ENCODE assay signal across 1 cellular context in genomic region chr1:248873993-248874671, GRCh38.
TF ChIP-seq lines count a peak whose summit lies in the region.

No MANE protein-coding gene starts in this region.

TF ChIP-seq in K562, 482 proteins besides CTCF, POLR2A, EP300 and RAD21 (continued from another document and continues in another):
- TF ChIP-seq MLLT1 (IDR thresholded peaks at IDR 0.05), result peak; percentile 27 to 67; a peak in 2 of 4 replicates
- 0 out of 2 replicates have a peak, but pooled peaks have one; percentile 4 for TF ChIP-seq ZFP1 (CRISPR knock-in tag; IDR thresholded peaks at IDR 0.05)
- TF ChIP-seq FOXA1 (IDR thresholded peaks at IDR 0.05; ENCODE audit: borderline replicate concordance), result no peak
- no peak for TF ChIP-seq KLF16 (IDR thresholded peaks at IDR 0.05)
- TF ChIP-seq THRAP3 (IDR thresholded peaks at IDR 0.05; ENCODE audit: borderline replicate concordance), result peak; percentile 80; the same call in 1 of the 2 replicates
- TF ChIP-seq E4F1 (CRISPR knock-in tag; IDR thresholded peaks at IDR 0.05; ENCODE audit: borderline replicate concordance), result no peak
- TF ChIP-seq ZNF282 (CRISPR knock-in tag; IDR thresholded peaks at IDR 0.05), result no peak
- 0 out of 2 replicates have a peak, but pooled peaks have one; percentile 31 for TF ChIP-seq HEY1 (CRISPR knock-in tag; IDR thresholded peaks at IDR 0.05; ENCODE audit: borderline replicate concordance)
- no peak for TF ChIP-seq ZNF277 (CRISPR knock-in tag; IDR thresholded peaks at IDR 0.05; ENCODE audit: borderline replicate concordance)
- TF ChIP-seq NEUROD1 (IDR thresholded peaks at IDR 0.05; ENCODE audit: borderline replicate concordance, low read depth, low read length, partially characterized antibody), result no peak
- no peak for TF ChIP-seq CBX2 (IDR thresholded peaks at IDR 0.05; ENCODE audit: insufficient read depth, low read length, poor library complexity, severe bottlenecking)
- TF ChIP-seq ARID3A (IDR thresholded peaks at IDR 0.05; ENCODE audit: borderline replicate concordance, low read depth, low read length), result peak; percentile 69; the same call in 1 of the 2 replicates
- TF ChIP-seq GATA2 (CRISPR knock-in tag; IDR thresholded peaks at IDR 0.05), result no peak
- peak; percentile 70; the same call in 1 of the 2 replicates for TF ChIP-seq GABPB1 (CRISPR knock-in tag; IDR thresholded peaks at IDR 0.05)
- no peak for TF ChIP-seq SMARCA5 (IDR thresholded peaks at IDR 0.05)
- no peak for TF ChIP-seq ZNF217 (CRISPR knock-in tag; IDR thresholded peaks at IDR 0.05)
- 0 out of 2 replicates have a peak, but pooled peaks have one; percentile 32 for TF ChIP-seq DPF2 (IDR thresholded peaks at IDR 0.05)
- peak in 1 of 2 experiments; percentile 68; a peak in 2 of 4 replicates for TF ChIP-seq ZNF639 (CRISPR knock-in tag; conservative IDR thresholded peaks at IDR 0.05 in 1 of 2, IDR thresholded peaks at IDR 0.05 in 1 of 2)
- TF ChIP-seq ZBTB2 (IDR thresholded peaks at IDR 0.05), result no peak
- TF ChIP-seq NFIX (CRISPR knock-in tag; IDR thresholded peaks at IDR 0.05; ENCODE audit: low read depth), result no peak
- TF ChIP-seq ZFP91 (CRISPR knock-in tag; IDR thresholded peaks at IDR 0.05), result no peak
- TF ChIP-seq MLX (CRISPR knock-in tag; conservative IDR thresholded peaks at IDR 0.05), result 0 out of 4 replicates have a peak, but pooled peaks of 1 of the 2 experiments have one; percentile 48
- peak; percentile 35; the same call in 1 of the 2 replicates for TF ChIP-seq EHMT2 (IDR thresholded peaks at IDR 0.05)
- TF ChIP-seq EGR1 (conservative IDR thresholded peaks at IDR 0.05), result no peak
- TF ChIP-seq SAFB2 (IDR thresholded peaks at IDR 0.05; ENCODE audit: borderline replicate concordance, low read depth, low read length, severe bottlenecking), result no peak
- TF ChIP-seq ZNF507 (tag; conservative IDR thresholded peaks at IDR 0.05), result no peak
- no peak for TF ChIP-seq ATF1 (CRISPR knock-in tag; IDR thresholded peaks at IDR 0.05)
- peak; percentile 98 for TF ChIP-seq ATF1 (tag; IDR thresholded peaks at IDR 0.05)
- TF ChIP-seq ZNF165 (CRISPR knock-in tag; IDR thresholded peaks at IDR 0.05; ENCODE audit: borderline replicate concordance), result no peak
- peak; percentile 72 for TF ChIP-seq RFX5 (IDR thresholded peaks at IDR 0.05; ENCODE audit: low read depth, low read length)
- peak in 1 of 2 experiments; percentile 62; a peak in 2 of 3 replicates for TF ChIP-seq CBX3 (IDR thresholded peaks at IDR 0.05; ENCODE audit: borderline replicate concordance in 1 of 2, low read length in 2 of 2)
- no peak for TF ChIP-seq SNAPC5 (CRISPR knock-in tag; IDR thresholded peaks at IDR 0.05)
- peak; percentile 44; the same call in 1 of the 2 replicates for TF ChIP-seq ZNF511 (CRISPR knock-in tag; IDR thresholded peaks at IDR 0.05)
- no peak for TF ChIP-seq YBX1 (IDR thresholded peaks at IDR 0.05)
- peak; percentile 43; the same call in 1 of the 2 replicates for TF ChIP-seq CREB5 (CRISPR knock-in tag; IDR thresholded peaks at IDR 0.05)
- TF ChIP-seq PHTF2 (CRISPR knock-in tag; IDR thresholded peaks at IDR 0.05), result no peak
- no peak for TF ChIP-seq NR2C2 (CRISPR knock-in tag; IDR thresholded peaks at IDR 0.05)
- no peak for TF ChIP-seq NR2C2 (tag; IDR thresholded peaks at IDR 0.05)
- no peak for TF ChIP-seq CBX8 (IDR thresholded peaks at IDR 0.05; ENCODE audit: borderline replicate concordance, extremely low read depth, low read depth, low read length, poor library complexity, severe bottlenecking)
- peak; percentile 98 for TF ChIP-seq BRD9 (IDR thresholded peaks at IDR 0.05; ENCODE audit: low read depth, partially characterized antibody)
- TF ChIP-seq ZNF583 (CRISPR knock-in tag; IDR thresholded peaks at IDR 0.05), result no peak
- peak; percentile 19; the same call in 1 of the 2 replicates for TF ChIP-seq MEF2A (IDR thresholded peaks at IDR 0.05; ENCODE audit: control insufficient read depth, low read depth, low read length)
- TF ChIP-seq NR3C1 (CRISPR knock-in tag; IDR thresholded peaks at IDR 0.05), result 0 out of 2 replicates have a peak, but pooled peaks have one; percentile 13
- TF ChIP-seq TEAD4 (IDR thresholded peaks at IDR 0.05; ENCODE audit: low read length), result peak; percentile 72
- TF ChIP-seq TEAD4 (CRISPR knock-in tag; IDR thresholded peaks at IDR 0.05; ENCODE audit: borderline replicate concordance), result no peak
- TF ChIP-seq ETS1 (conservative IDR thresholded peaks at IDR 0.05; ENCODE audit: control insufficient read depth, low read depth, low read length), result 0 out of 2 replicates have a peak, but pooled peaks have one; percentile 15
- TF ChIP-seq HDAC3 (IDR thresholded peaks at IDR 0.05; ENCODE audit: borderline replicate concordance, partially characterized antibody), result peak; percentile 33
- no peak for TF ChIP-seq SETDB1 (IDR thresholded peaks at IDR 0.05; ENCODE audit: low read length)
- peak; percentile 69; the same call in 1 of the 2 replicates for TF ChIP-seq NFIC (IDR thresholded peaks at IDR 0.05)
- no peak for TF ChIP-seq DNMT1 (IDR thresholded peaks at IDR 0.05)
- no peak for TF ChIP-seq NFRKB (IDR thresholded peaks at IDR 0.05; ENCODE audit: low read depth)
- peak; percentile 4 for TF ChIP-seq FOS (IDR thresholded peaks at IDR 0.05; ENCODE audit: extremely low read depth, insufficient read length)
- TF ChIP-seq MECOM (CRISPR knock-in tag; IDR thresholded peaks at IDR 0.05), result 0 out of 2 replicates have a peak, but pooled peaks have one; percentile 66
- TF ChIP-seq EP400 (IDR thresholded peaks at IDR 0.05), result peak; percentile 5; the same call in 1 of the 2 replicates
